In the genomic region with DNA sequence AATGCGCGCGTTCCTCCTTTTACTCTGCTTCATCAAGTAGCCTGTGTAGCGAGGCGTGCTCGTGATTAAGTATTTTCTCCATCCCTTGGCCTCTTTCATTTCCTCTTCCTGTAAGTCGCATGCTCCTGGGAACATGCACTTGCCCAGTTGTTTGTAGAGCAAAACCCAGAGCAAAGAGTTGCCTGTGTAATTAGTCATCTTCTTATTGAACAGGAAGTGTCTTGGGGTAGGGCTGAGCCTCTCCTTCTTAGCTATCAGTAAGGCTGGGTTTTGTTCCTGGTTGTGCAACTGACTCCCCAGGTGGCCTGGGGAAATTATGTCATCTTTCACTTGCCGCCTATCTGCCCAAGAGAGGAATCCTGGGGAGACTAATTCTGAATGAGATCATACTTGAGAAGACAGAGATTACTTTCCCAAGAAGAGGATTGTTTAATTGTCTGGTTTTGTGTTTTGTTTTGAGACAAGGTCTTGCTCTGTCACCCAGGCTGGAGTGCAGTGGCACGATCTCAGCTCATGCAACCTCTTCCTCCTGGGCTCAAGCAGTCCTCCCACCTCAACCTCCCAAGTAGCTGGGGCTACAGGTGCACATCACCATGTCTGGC, we compare ENCODE assay signal across 8 cellular contexts. TPM values are rescaled to one million over a fixed set of nuclear protein-coding genes. Genes with fewer than 3 reads are reported as not detected.
DNase-seq lines count a peak whose midpoint lies in the region; ATAC-seq and TF ChIP-seq lines count a peak whose summit lies in the region.

No MANE protein-coding gene starts in this region.

- H3K27me3 ChIP-seq in HCT116 (ENCODE audit: insufficient read depth, low read length) = no peaks in the 10 kb centered on the region
- no peaks in the 10 kb centered on the region for H3K27me3 ChIP-seq in right atrium auricular region

- POLR2A ChIA-PET in HCT116 (lab: Charles Lee) = interaction anchor here (1.0 to 1.3 kb wide), 2 partner anchors 21 to 22 kb away, joined by 4 read pairs; no protein-coding TSS in a partner anchor

- H3K4me2 ChIP-seq in HCT116 (ENCODE audit: low read length) = peak overlapping the region; percentile 68

- TF ChIP-seq POLR2A in HCT116 (IDR thresholded peaks at IDR 0.05; ENCODE audit: borderline replicate concordance, extremely low read depth, insufficient read depth, insufficient read length) = no peak

- H3K4me1 ChIP-seq in HCT116 (ENCODE audit: control insufficient read depth in 1 of 2, insufficient read depth in 2 of 2, low read length in 2 of 2) (peaks cover 20 to 33% of the 10 kb centered on the region in 2 experiments), right atrium auricular region (no peaks in the 10 kb centered on the region)

- peaks cover under 1% of the 10 kb centered on the region for H3K27me3 Mint-ChIP-seq in activated CD4-positive, alpha-beta T cell treated with anti-CD3 and anti-CD28 coated beads, Interleukin-2, amount 10 ng/mL, durations not matched to agents 24 days and 14 days
- peaks cover 4% of the 10 kb centered on the region for H3K27me3 Mint-ChIP-seq in activated T-cell treated with anti-CD3 and anti-CD28 coated beads, Interleukin-2, amount 50 U/mL, for 4 hours (ENCODE audit: low read depth)

- H3K4me3 ChIP-seq in HCT116 (replicated peaks in 1 of 2; ENCODE audit: low read depth in 1 of 2, low read length in 2 of 2) (peak overlapping the region in 1 of 2 experiments; percentile 36; a peak in 2 of 4 replicates), right atrium auricular region (no peak overlapping the region)

- H3K4me3 Mint-ChIP-seq in activated CD4-positive, alpha-beta T cell treated with anti-CD3 and anti-CD28 coated beads, Interleukin-2, amount 10 ng/mL, durations not matched to agents 24 days and 14 days = peak overlapping the region; percentile 57
- H3K4me3 Mint-ChIP-seq in activated T-cell treated with anti-CD3 and anti-CD28 coated beads, Interleukin-2, amount 50 U/mL, for 4 hours = no peak overlapping the region

- H3K36me3 ChIP-seq in HCT116 (ENCODE audit: control insufficient read depth in 1 of 2, insufficient read depth in 2 of 2, low read length in 2 of 2) (no peaks in the 10 kb centered on the region), right atrium auricular region (no peaks in the 10 kb centered on the region)

- no peaks in the 10 kb centered on the region for H3K79me2 ChIP-seq in HCT116 (ENCODE audit: insufficient read depth, low read length)

- H3K4me1 Mint-ChIP-seq in activated CD4-positive, alpha-beta T cell treated with anti-CD3 and anti-CD28 coated beads, Interleukin-2, amount 10 ng/mL, durations not matched to agents 24 days and 14 days = peaks cover 7% of the 10 kb centered on the region
- H3K4me1 Mint-ChIP-seq in activated T-cell treated with anti-CD3 and anti-CD28 coated beads, Interleukin-2, amount 50 U/mL, for 4 hours (ENCODE audit: low read depth) = peaks cover 7% of the 10 kb centered on the region

- peak; percentile 79 for DNase-seq in activated CD4-positive, alpha-beta T cell treated with anti-CD3 and anti-CD28 coated beads, Interleukin-2, amount 10 ng/mL, durations not matched to agents 24 days and 14 days
- no peak for DNase-seq in activated CD4-positive, alpha-beta T cell treated with anti-CD3 and anti-CD28 coated beads for 1 hour
- DNase-seq in HCT116 (ENCODE audit: low read depth, low spot score) (peak; percentile 92), LoVo (ENCODE audit: low spot score) (peak; percentile 95), right atrium auricular region (ENCODE audit: low spot score) (peak; percentile 82), iPS-NIHi11 (ENCODE audit: low spot score) (no peak)
- no peak for DNase-seq in activated T-cell treated with anti-CD3 and anti-CD28 coated beads, Interleukin-2, amount 50 U/mL, for 4 hours
- peak; percentile 16 to 48 (median 31) for DNase-seq in stimulated activated CD4-positive, alpha-beta T cell treated with anti-CD3 and anti-CD28 coated beads, TNF-alpha, amount 100 ng/mL, for 48 hours (ENCODE audit: low read depth in 3 of 3)

- CTCF ChIA-PET in HCT116 (lab: Charles Lee) = no interaction called here

- peak; percentile 49; the same call in 1 of the 2 replicates for TF ChIP-seq RAD21 in HCT116 (IDR thresholded peaks at IDR 0.05; ENCODE audit: low read depth)

- H2AFZ ChIP-seq in HCT116 (ENCODE audit: low read depth, low read length, poor library complexity, severe bottlenecking) = no peak overlapping the region

- no peaks in the 10 kb centered on the region for H3K9me2 ChIP-seq in HCT116 (ENCODE audit: insufficient read depth)

- TF ChIP-seq CTCF in HCT116 (IDR thresholded peaks at IDR 0.05 in 2 of 3, conservative IDR thresholded peaks at IDR 0.05 in 1 of 3; ENCODE audit: borderline replicate concordance in 1 of 3, insufficient read depth in 1 of 3, low read depth in 2 of 3, low read length in 2 of 3) (no peak), right atrium auricular region (IDR thresholded peaks at IDR 0.05) (no peak)

- intact Hi-C loops in activated CD4-positive, alpha-beta T cell treated with anti-CD3 and anti-CD28 coated beads, Interleukin-2, amount 10 ng/mL, durations not matched to agents 24 days and 14 days (cut with micrococcal nuclease) = no loop called here
- intact Hi-C loops in HCT116 (cut with micrococcal nuclease) = no loop called here

- H3K36me3 Mint-ChIP-seq in activated CD4-positive, alpha-beta T cell treated with anti-CD3 and anti-CD28 coated beads, Interleukin-2, amount 10 ng/mL, durations not matched to agents 24 days and 14 days (ENCODE audit: low read depth) = peaks cover 3% of the 10 kb centered on the region
- no peaks in the 10 kb centered on the region for H3K36me3 Mint-ChIP-seq in activated T-cell treated with anti-CD3 and anti-CD28 coated beads, Interleukin-2, amount 50 U/mL, for 4 hours (ENCODE audit: insufficient read depth)

- no TSS peak for BruUV-seq in HCT116 (replicated peaks; lab: Mats Ljungman, UMichigan)

- H3K27ac Mint-ChIP-seq in activated CD4-positive, alpha-beta T cell treated with anti-CD3 and anti-CD28 coated beads, Interleukin-2, amount 10 ng/mL, durations not matched to agents 24 days and 14 days = peak overlapping the region; percentile 91

- H3K9me3 ChIP-seq in HCT116 (ENCODE audit: control insufficient read depth in 1 of 2, insufficient read depth in 1 of 2, low read depth in 1 of 2, low read length in 2 of 2) (no peaks in the 10 kb centered on the region), right atrium auricular region (no peaks in the 10 kb centered on the region)

- RAD21 ChIA-PET in HCT116 (lab: Charles Lee; ENCODE audit: low non-redundant PET in 1 of 2, low total read pairs in 2 of 2, uncharacterized antibody in 2 of 2, unreplicated experiment in 2 of 2) = no interaction called here

- peak; percentile 96 for ATAC-seq in HCT116
- ATAC-seq in activated T-cell treated with anti-CD3 and anti-CD28 coated beads, Interleukin-2, amount 50 U/mL, for 4 hours = peak; percentile 93 to 96

- no peaks in the 10 kb centered on the region for H4K20me1 ChIP-seq in HCT116 (ENCODE audit: insufficient read depth)

- H3K27ac ChIP-seq in HCT116 (ENCODE audit: low read depth, low read length) = peak overlapping the region; percentile 93
- H3K27ac ChIP-seq in right atrium auricular region = peak overlapping the region in 1 of 2 donors; percentile 47

- H3K9ac ChIP-seq in HCT116 (ENCODE audit: low read length) = peak overlapping the region; percentile 41

- peaks cover 8% of the 10 kb centered on the region for H3K9me3 Mint-ChIP-seq in activated CD4-positive, alpha-beta T cell treated with anti-CD3 and anti-CD28 coated beads, Interleukin-2, amount 10 ng/mL, durations not matched to agents 24 days and 14 days
- H3K9me3 Mint-ChIP-seq in activated T-cell treated with anti-CD3 and anti-CD28 coated beads, Interleukin-2, amount 50 U/mL, for 4 hours = no peaks in the 10 kb centered on the region

TF ChIP-seq in HCT116, 20 proteins besides CTCF, POLR2A, EP300 and RAD21 (continues in another document):
- TF ChIP-seq EZH2phosphoT487 (IDR thresholded peaks at IDR 0.05; ENCODE audit: borderline replicate concordance) (no peak), FOSL1 (IDR thresholded peaks at IDR 0.05; ENCODE audit: low read depth) (peak; percentile 89)
- TF ChIP-seq, protein P1, sequence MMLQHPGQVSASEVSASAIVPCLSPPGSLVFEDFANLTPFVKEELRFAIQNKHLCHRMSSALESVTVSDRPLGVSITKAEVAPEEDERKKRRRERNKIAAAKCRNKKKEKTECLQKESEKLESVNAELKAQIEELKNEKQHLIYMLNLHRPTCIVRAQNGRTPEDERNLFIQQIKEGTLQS (IDR thresholded peaks at IDR 0.05) = no peak; the same call in 1 of the 2 replicates

RNA-seq across cellular contexts. Expression of a gene that starts 14.9 kb away (rescaled TPM):
- total RNA-seq in activated CD4-positive, alpha-beta T cell treated with anti-CD3 and anti-CD28 coated beads, Interleukin-2, amount 10 ng/mL, durations not matched to agents 24 days and 14 days = not detected in 2 replicates
- total RNA-seq in HCT116 (2021; ENCODE audit: unreplicated experiment) = 13.7 TPM
- polyA plus RNA-seq in HCT116 (2012) = 8.6 and 8.9 TPM in 2 replicates
- under 1 TPM in 2 of 3 donors, not detected in 1; 0.05 to 0.13 TPM for total RNA-seq in activated T-cell treated with anti-CD3 and anti-CD28 coated beads, Interleukin-2, amount 50 U/mL, for 4 hours
- total RNA-seq in right atrium auricular region = under 1 TPM; 0.41 to 0.47 TPM

RNA-seq across cellular contexts. Expression of a gene that starts 38.6 kb away (rescaled TPM):
- 25.4 and 25.8 TPM in 2 replicates for total RNA-seq in activated CD4-positive, alpha-beta T cell treated with anti-CD3 and anti-CD28 coated beads, Interleukin-2, amount 10 ng/mL, durations not matched to agents 24 days and 14 days
- total RNA-seq in HCT116 (2021; ENCODE audit: unreplicated experiment) = 25.4 TPM
- 13.6 and 15.3 TPM in 2 replicates for polyA plus RNA-seq in HCT116 (2012)
- total RNA-seq in activated T-cell treated with anti-CD3 and anti-CD28 coated beads, Interleukin-2, amount 50 U/mL, for 4 hours = 10 to 100 TPM; 25.1 to 28.0 (median 25.6) TPM
- total RNA-seq in right atrium auricular region = 10 to 100 TPM; 10.2 to 10.9 TPM

RNA-seq across cellular contexts. Expression of a gene that starts 48.6 kb away (rescaled TPM):
- 37.8 and 41.9 TPM in 2 replicates for total RNA-seq in activated CD4-positive, alpha-beta T cell treated with anti-CD3 and anti-CD28 coated beads, Interleukin-2, amount 10 ng/mL, durations not matched to agents 24 days and 14 days
- total RNA-seq in HCT116 (2021; ENCODE audit: unreplicated experiment) (36.1 TPM), right atrium auricular region (10 to 100 TPM; 10.8 to 17.8 TPM)
- polyA plus RNA-seq in HCT116 (2012) = 13.7 and 15.6 TPM in 2 replicates
- 10 to 100 TPM; 33.0 to 43.4 (median 40.3) TPM for total RNA-seq in activated T-cell treated with anti-CD3 and anti-CD28 coated beads, Interleukin-2, amount 50 U/mL, for 4 hours

Comparison
In these comparisons a context has a peak if more than half of its experiments do, and no peak if none do; other contexts are left out.
1. DNase-seq: peak in activated CD4-positive, alpha-beta T cell treated with anti-CD3 and anti-CD28 coated beads, Interleukin-2, amount 10 ng/mL, durations not matched to agents 24 days and 14 days (single experiment), HCT116 (single experiment), LoVo (single experiment), right atrium auricular region (single experiment) and stimulated activated CD4-positive, alpha-beta T cell treated with anti-CD3 and anti-CD28 coated beads, TNF-alpha, amount 100 ng/mL, for 48 hours (3 of 3); none in activated CD4-positive, alpha-beta T cell treated with anti-CD3 and anti-CD28 coated beads for 1 hour (single experiment), activated T-cell treated with anti-CD3 and anti-CD28 coated beads, Interleukin-2, amount 50 U/mL, for 4 hours (single experiment) and iPS-NIHi11 (single experiment).